In genomic region chr13:82058364-82058763, GRCh38 we compare ENCODE assay signal across 27 cellular contexts.
"Had no signal": no experiment of that assay in that cellular context is flagged by ENCODE, and none has a peak within 500 bp of the region (broad histone marks: within the 10 kb centered on the region; RNA-seq: fewer than 3 reads in every experiment).

No MANE protein-coding gene starts in this region.

- H3K4me1 ChIP-seq: colonic mucosa, esophagus muscularis mucosa, esophagus squamous epithelium, foreskin keratinocyte, gastrocnemius medialis, gastroesophageal sphincter, heart left ventricle, heart right ventricle had no signal

- H3K9me3 ChIP-seq: colonic mucosa, esophagus muscularis mucosa, esophagus squamous epithelium, gastrocnemius medialis, gastroesophageal sphincter had no signal

- FAIRE-seq: colon, endometrium, endothelial cell of umbilical vein had no signal

- H3K27me3 ChIP-seq: colonic mucosa, dorsolateral prefrontal cortex, esophagus muscularis mucosa, esophagus squamous epithelium, foreskin keratinocyte, gastrocnemius medialis, gastroesophageal sphincter, heart left ventricle, heart right ventricle had no signal

- ATAC-seq: effector memory CD8-positive, alpha-beta T cell; esophagus mucosa; foreskin keratinocyte; gastrocnemius medialis; gastroesophageal sphincter; heart left ventricle; heart right ventricle had no signal

- H3K4me3 ChIP-seq: colonic mucosa, coronary artery, dorsolateral prefrontal cortex, esophagus muscularis mucosa, esophagus squamous epithelium, gastrocnemius medialis, gastroesophageal sphincter, heart left ventricle, heart right ventricle had no signal

- DNase-seq: colonic mucosa; cortex of kidney; dermis blood vessel endothelial cell; dorsolateral prefrontal cortex; effector CD4-positive, alpha-beta T cell; effector CD8-positive, alpha-beta T cell; effector memory CD4-positive, alpha-beta T cell; effector memory CD8-positive, alpha-beta T cell; endodermal cell; erythroblast; esophagus squamous epithelium; foreskin fibroblast; foreskin keratinocyte; foreskin melanocyte; gastrocnemius medialis; glutamatergic neuron; head of caudate nucleus; heart left ventricle; heart right ventricle had no signal

- H3K36me3 ChIP-seq: colonic mucosa, esophagus muscularis mucosa, esophagus squamous epithelium, gastrocnemius medialis, gastroesophageal sphincter, heart left ventricle, heart right ventricle had no signal

- H3K27ac ChIP-seq: colonic mucosa, coronary artery, dorsolateral prefrontal cortex, epithelial cell of prostate, esophagus muscularis mucosa, esophagus squamous epithelium, foreskin keratinocyte, gastrocnemius medialis, gastroesophageal sphincter, heart left ventricle, heart right ventricle had no signal
